ENCODE assay signal across 8 cellular contexts in genomic region chr17:36545093-36545464, GRCh38.
A peak's percentile ranks its signal among the peaks of the same experiment; 100 is the strongest.
DNase-seq lines count a peak whose midpoint lies in the region; ATAC-seq and TF ChIP-seq lines count a peak whose summit lies in the region.

No MANE protein-coding gene starts in this region.

- ATAC-seq in GM21619 (IDR thresholded peaks at IDR 0.05; ENCODE audit: unreplicated experiment), result peak; percentile 27
- ATAC-seq in effector memory CD8-positive, alpha-beta T cell (replicated peaks), result no peak

- no peaks in the 10 kb centered on the region for H3K9me3 Mint-ChIP-seq in effector memory CD8-positive, alpha-beta T cell
- no peaks in the 10 kb centered on the region for H3K9me3 Mint-ChIP-seq in nephron progenitor cell

- H3K27ac Mint-ChIP-seq in effector memory CD8-positive, alpha-beta T cell, result peak overlapping the region; percentile 98
- H3K27ac Mint-ChIP-seq in nephron progenitor cell, result peak overlapping the region; percentile 98

- H3K4me3 Mint-ChIP-seq in effector memory CD8-positive, alpha-beta T cell, result peak overlapping the region; percentile 96
- peak overlapping the region; percentile 97 for H3K4me3 Mint-ChIP-seq in nephron progenitor cell

- H3K27ac ChIP-seq in C4-2B, result peak overlapping the region; percentile 98

- DNase-seq in NCI-H524 treated with DMSO at 0.1 percent for 48 hours (lab: John Stamatoyannopoulos, UW), result peak; percentile 26
- DNase-seq in effector memory CD8-positive, alpha-beta T cell, result no peak
- no peak for DNase-seq in nephron progenitor cell
- no peak for DNase-seq in stimulated activated CD4-positive, alpha-beta T cell treated with anti-CD3 and anti-CD28 coated beads, Interleukin-12 subunit alpha, Interleukin-12 subunit beta, amount 100 ng/mL, for 4 hours
- DNase-seq in GM19240 (ENCODE audit: insufficient read length, low spot score), result no peak
- no peak for DNase-seq in SW480 (ENCODE audit: low spot score)

- no peaks in the 10 kb centered on the region for H3K27me3 Mint-ChIP-seq in effector memory CD8-positive, alpha-beta T cell
- H3K27me3 Mint-ChIP-seq in nephron progenitor cell (ENCODE audit: low read depth, poor library complexity), result no peaks in the 10 kb centered on the region

- peaks cover 21 to 24% of the 10 kb centered on the region in 2 donors for H3K4me1 Mint-ChIP-seq in effector memory CD8-positive, alpha-beta T cell (ENCODE audit: low read depth in 2 of 2)
- peaks cover 29% of the 10 kb centered on the region for H3K4me1 Mint-ChIP-seq in nephron progenitor cell

- TF ChIP-seq CTCF in C4-2B (conservative IDR thresholded peaks at IDR 0.05) (no peak), nephron progenitor cell (IDR thresholded peaks at IDR 0.05) (no peak)

- H3K36me3 Mint-ChIP-seq in effector memory CD8-positive, alpha-beta T cell (ENCODE audit: insufficient read depth), result peaks cover 59% of the 10 kb centered on the region
- H3K36me3 Mint-ChIP-seq in nephron progenitor cell (ENCODE audit: low read depth), result peaks cover 17% of the 10 kb centered on the region
